Comparison of ENCODE assay signal across 11 cellular contexts in genomic region chr18:54607213-54607934, GRCh38. TPM values are rescaled to one million over a fixed set of nuclear protein-coding genes. Genes with fewer than 3 reads are reported as not detected.
DNase-seq lines count a peak whose midpoint lies in the region; ATAC-seq and TF ChIP-seq lines count a peak whose summit lies in the region.
"Had no signal": no experiment of that assay in that cellular context is flagged by ENCODE, and none has a peak within 500 bp of the region (broad histone marks: within the 10 kb centered on the region; RNA-seq: fewer than 3 reads in every experiment).

No MANE protein-coding gene starts in this region.

- no peaks in the 10 kb centered on the region for H3K27me3 Mint-ChIP-seq in CD8-positive, alpha-beta T cell (ENCODE audit: low read depth)

- H3K27ac Mint-ChIP-seq in CD8-positive, alpha-beta T cell, result no peak overlapping the region

- H3K4me1 ChIP-seq in SK-N-SH (ENCODE audit: control insufficient read depth in 1 of 2, insufficient read depth in 2 of 2, low read depth in 1 of 2, low read length in 1 of 2), result no peaks in the 10 kb centered on the region
- H3K4me1 ChIP-seq in urinary bladder (ENCODE audit: insufficient read depth), result peaks cover 1% of the 10 kb centered on the region
- H3K4me1 ChIP-seq in CD8-positive, alpha-beta T cell (ENCODE audit: insufficient read depth, low read length), result no peaks in the 10 kb centered on the region

- H3K9me2 ChIP-seq in SK-N-SH, result no peaks in the 10 kb centered on the region

- no peaks in the 10 kb centered on the region for H3K36me3 Mint-ChIP-seq in CD8-positive, alpha-beta T cell

- no peak overlapping the region for H3K9ac ChIP-seq in SK-N-SH

- POLR2A ChIA-PET in SK-N-SH (lab: Yijun Ruan, JAX), result no interaction called here
- POLR2A ChIA-PET in RWPE1 (lab: Yijun Ruan, JAX; ENCODE audit: low non-redundant PET), result no interaction called here
- POLR2A ChIA-PET in CD8-positive, alpha-beta T cell (lab: Charles Lee), result no interaction called here

- H3K4me1 Mint-ChIP-seq in CD8-positive, alpha-beta T cell (ENCODE audit: low read depth), result no peaks in the 10 kb centered on the region

- CTCF ChIA-PET in SK-N-SH (lab: Yijun Ruan, JAX) (no interaction called here), RWPE1 (lab: Yijun Ruan, JAX) (no interaction called here)
- CTCF ChIA-PET in CD8-positive, alpha-beta T cell (lab: Charles Lee), result no interaction called here

- H3K4me3 Mint-ChIP-seq in CD8-positive, alpha-beta T cell, result no peak overlapping the region

- H3K4me2 ChIP-seq in SK-N-SH, result no peak overlapping the region

- H3K9me3 Mint-ChIP-seq in CD8-positive, alpha-beta T cell, result no peaks in the 10 kb centered on the region

- H3K27ac ChIP-seq in SK-N-SH (ENCODE audit: low read depth in 2 of 2, low read length in 1 of 2) (no peak overlapping the region), RWPE1 (no peak overlapping the region), urinary bladder (ENCODE audit: low read depth) (peak overlapping the region; percentile 56)
- no peak overlapping the region for H3K27ac ChIP-seq in CD8-positive, alpha-beta T cell (ENCODE audit: low read depth, low read length)

- H3K79me2 ChIP-seq in SK-N-SH (ENCODE audit: insufficient read depth), result no peaks in the 10 kb centered on the region

- no peaks in the 10 kb centered on the region for H4K20me1 ChIP-seq in SK-N-SH (ENCODE audit: insufficient read depth)

- intact Hi-C loops in CD8-positive, alpha-beta T cell (cut with DNase I, micrococcal nuclease), result no loop called here

- H3K4me3 ChIP-seq in SK-N-SH (ENCODE audit: low read depth in 2 of 2, low read length in 1 of 2), result no peak overlapping the region
- no peak overlapping the region for H3K4me3 ChIP-seq in urinary bladder (ENCODE audit: low read depth, low read length)
- no peak overlapping the region for H3K4me3 ChIP-seq in CD8-positive, alpha-beta T cell (ENCODE audit: low read depth, low read length)

- H3K36me3 ChIP-seq in SK-N-SH (replicated peaks in 1 of 2; ENCODE audit: control insufficient read depth in 1 of 2, insufficient read depth in 2 of 2, low read length in 1 of 2) (no peaks in the 10 kb centered on the region), urinary bladder (ENCODE audit: insufficient read depth) (no peaks in the 10 kb centered on the region)
- H3K36me3 ChIP-seq in CD8-positive, alpha-beta T cell (ENCODE audit: insufficient read depth, low read length), result no peaks in the 10 kb centered on the region

- no peak for DNase-seq in SK-N-SH
- DNase-seq in RWPE1 (ENCODE audit: low spot score), result peak; percentile 10
- DNase-seq in iPS-NIHi7 (ENCODE audit: extremely low spot score), result peak; percentile 29
- no peak for DNase-seq in CD8-positive, alpha-beta T cell
- DNase-seq in GF-D8 (lab: John Stamatoyannopoulos, UW), result no peak
- DNase-seq: HCEC 1CT; stimulated activated naive CD4-positive, alpha-beta T cell treated with Interleukin-2 at 50 U/mL for 16 hours had no signal

- ATAC-seq in SK-N-SH treated with all-trans-retinoic acid at 6 μM for 48 hours, result no peak
- ATAC-seq in CD8-positive, alpha-beta T cell, result no peak
- ATAC-seq in HG03521 (IDR thresholded peaks at IDR 0.05; ENCODE audit: unreplicated experiment), result no peak

- H2AFZ ChIP-seq in SK-N-SH (ENCODE audit: low read depth), result 0 out of 2 replicates have a peak overlapping the region, but pooled peaks have one; percentile 0

- TF ChIP-seq CTCF in SK-N-SH (IDR thresholded peaks at IDR 0.05) (no peak), RWPE1 (conservative IDR thresholded peaks at IDR 0.05; ENCODE audit: low read depth) (no peak)
- TF ChIP-seq CTCF in CD8-positive, alpha-beta T cell (IDR thresholded peaks at IDR 0.05), result no peak

- no peak for TF ChIP-seq RAD21 in SK-N-SH (IDR thresholded peaks at IDR 0.05; ENCODE audit: low read length)

- no peaks in the 10 kb centered on the region for H3F3A ChIP-seq in SK-N-SH (replicated peaks; ENCODE audit: insufficient read depth)

- no peaks in the 10 kb centered on the region for H3K9me3 ChIP-seq in SK-N-SH
- H3K9me3 ChIP-seq in CD8-positive, alpha-beta T cell (ENCODE audit: low read length), result no peaks in the 10 kb centered on the region

- H3K27me3 ChIP-seq in SK-N-SH (ENCODE audit: insufficient read depth), result no peaks in the 10 kb centered on the region
- H3K27me3 ChIP-seq in CD8-positive, alpha-beta T cell (ENCODE audit: insufficient read depth, low read length), result no peaks in the 10 kb centered on the region

- no peak for TF ChIP-seq EP300 in SK-N-SH (IDR thresholded peaks at IDR 0.05; ENCODE audit: borderline replicate concordance in 1 of 2, low read depth in 1 of 2, low read length in 1 of 2)

- WGBS in SK-N-SH (ENCODE audit: low lambda C conversion rate), result 73% methylated on average over 10 of the region's 10 CpGs
- 72% methylated on average over 10 of the region's 10 CpGs for WGBS in urinary bladder

TF ChIP-seq in SK-N-SH, 30 proteins besides CTCF, POLR2A, EP300 and RAD21:
- no peak for TF ChIP-seq ELF1 (IDR thresholded peaks at IDR 0.05)
- TF ChIP-seq TCF12 (IDR thresholded peaks at IDR 0.05), result no peak
- TF ChIP-seq POLR2AphosphoS5 (IDR thresholded peaks at IDR 0.05; ENCODE audit: low read depth, low read length), result no peak
- TF ChIP-seq RFX5 (IDR thresholded peaks at IDR 0.05; ENCODE audit: low read length), result no peak
- no peak for TF ChIP-seq YY1 (IDR thresholded peaks at IDR 0.05; ENCODE audit: low read depth)
- TF ChIP-seq RCOR1 (IDR thresholded peaks at IDR 0.05; ENCODE audit: low read length), result no peak
- no peak for TF ChIP-seq TAF1 (IDR thresholded peaks at IDR 0.05; ENCODE audit: borderline replicate concordance, low read depth, low read length)
- TF ChIP-seq JUND (IDR thresholded peaks at IDR 0.05), result no peak
- TF ChIP-seq MAX (IDR thresholded peaks at IDR 0.05; ENCODE audit: low read depth), result no peak
- TF ChIP-seq RXRA (IDR thresholded peaks at IDR 0.05; ENCODE audit: borderline replicate concordance, low read depth), result no peak
- TF ChIP-seq SMC3 (IDR thresholded peaks at IDR 0.05; ENCODE audit: low read depth, low read length), result no peak
- TF ChIP-seq FOSL2 (IDR thresholded peaks at IDR 0.05; ENCODE audit: borderline replicate concordance, low read depth), result no peak
- TF ChIP-seq GATA2 (CRISPR knock-in tag; IDR thresholded peaks at IDR 0.05), result no peak

TF ChIP-seq in SK-N-SH treated with all-trans-retinoic acid at 6 μM for 48 hours, 23 proteins besides CTCF, POLR2A, EP300 and RAD21 (continues in another document):
- TF ChIP-seq PATZ1 (CRISPR knock-in tag; IDR thresholded peaks at IDR 0.05; ENCODE audit: borderline replicate concordance), result no peak
- no peak for TF ChIP-seq ZNF565 (CRISPR knock-in tag; conservative IDR thresholded peaks at IDR 0.05; ENCODE audit: low read depth)
- TF ChIP-seq TOX (CRISPR knock-in tag; IDR thresholded peaks at IDR 0.05; ENCODE audit: borderline replicate concordance), result no peak
- TF ChIP-seq ZNF70 (CRISPR knock-in tag; IDR thresholded peaks at IDR 0.05), result no peak
- TF ChIP-seq CSRNP3 (CRISPR knock-in tag; IDR thresholded peaks at IDR 0.05), result no peak
- TF ChIP-seq ZFP3 (CRISPR knock-in tag; IDR thresholded peaks at IDR 0.05), result no peak
- no peak for TF ChIP-seq SNAI2 (CRISPR knock-in tag; IDR thresholded peaks at IDR 0.05)
- no peak for TF ChIP-seq BACH2 (CRISPR knock-in tag; IDR thresholded peaks at IDR 0.05; ENCODE audit: borderline replicate concordance)

RNA-seq across cellular contexts. Expression of gene DYNAP, which starts 16.3 kb away (rescaled TPM):
- polyA plus RNA-seq in SK-N-SH (2012; rRNA removed), result not detected in 2 replicates
- not detected in 2 replicates for polyA plus RNA-seq in SK-N-SH (2012; cell fraction: cytosol; rRNA removed)
- polyA plus RNA-seq in SK-N-SH (2012; cell fraction: nucleus; rRNA removed), result not detected in 2 replicates
- total RNA-seq in urinary bladder, result not detected
- polyA plus RNA-seq in urinary bladder, result not detected
- not detected for total RNA-seq in CD8-positive, alpha-beta T cell
- total RNA-seq: T-helper 2 cell treated with Interferon-gamma antibody and Interleukin-4, amounts not matched to agents 100 ng/mL and 5 ng/mL, for 36 hours had no signal

Comparison
In these comparisons a context has a peak if more than half of its experiments do, and no peak if none do; other contexts are left out.
1. DNase-seq: peak in RWPE1 (single experiment) and iPS-NIHi7 (single experiment); none in SK-N-SH (single experiment), CD8-positive, alpha-beta T cell (0 of 7) and GF-D8 (single experiment).